In the genomic region with DNA sequence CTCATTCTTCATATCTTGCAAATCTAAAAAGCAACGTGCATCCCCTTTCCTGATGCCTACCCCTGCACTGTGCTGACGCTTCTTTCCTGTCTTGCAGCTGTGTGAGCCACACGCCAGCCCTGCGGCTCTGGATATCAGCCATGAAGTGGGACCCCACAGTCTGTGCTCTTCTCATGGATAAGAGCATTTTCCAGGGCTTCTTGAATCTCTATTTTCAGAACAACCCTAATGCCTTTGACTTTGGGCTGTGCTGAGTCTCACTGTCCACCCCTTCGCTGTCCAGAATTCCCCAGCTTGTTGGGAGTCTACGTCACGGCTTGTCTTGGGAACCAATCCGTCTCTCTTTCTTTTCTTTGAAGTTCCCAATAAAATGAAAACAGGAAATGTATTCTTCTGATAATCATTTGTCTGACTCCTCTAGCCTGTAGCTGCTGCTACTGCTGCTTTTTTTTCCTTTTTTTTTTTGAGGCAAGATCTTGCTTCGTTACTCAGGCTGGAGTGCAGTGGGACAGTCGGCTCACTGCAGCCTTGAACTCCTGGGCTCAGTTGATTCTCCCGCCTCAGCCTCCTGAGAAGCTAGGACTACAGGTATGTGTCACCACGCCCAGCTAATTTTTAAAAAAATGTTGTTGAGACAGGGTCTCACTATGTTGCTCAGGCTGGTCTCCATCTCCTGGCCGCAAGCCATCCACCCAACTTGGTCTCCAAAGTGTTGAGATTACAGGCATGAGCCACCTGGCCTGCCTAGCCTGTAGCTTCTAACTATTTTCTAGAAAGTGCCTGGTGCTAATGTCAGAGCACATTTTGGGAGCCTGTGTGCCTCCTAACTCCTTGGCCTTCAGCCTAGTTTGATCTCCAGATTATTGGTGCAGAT, we compare ENCODE assay signal across 13 cellular contexts. TPM values are rescaled to one million over a fixed set of nuclear protein-coding genes. Genes with fewer than 3 reads are reported as not detected.
DNase-seq lines count a peak whose midpoint lies in the region; ATAC-seq, FAIRE-seq and TF ChIP-seq lines count a peak whose summit lies in the region.
"Had no signal": no experiment of that assay in that cellular context is flagged by ENCODE, and none has a peak within 500 bp of the region (broad histone marks: within the 10 kb centered on the region; RNA-seq: fewer than 3 reads in every experiment).

No MANE protein-coding gene starts in this region.

- no peaks in the 10 kb centered on the region for H3K9me3 Mint-ChIP-seq in CD4-positive, alpha-beta T cell
- H3K9me3 Mint-ChIP-seq in astrocyte (ENCODE audit: unreplicated experiment): peaks cover 13% of the 10 kb centered on the region
- no peaks in the 10 kb centered on the region for H3K9me3 Mint-ChIP-seq in T-cell

- DNase-seq in CD4-positive, alpha-beta T cell: no peak
- peak; percentile 86 for DNase-seq in astrocyte (ENCODE audit: low read depth)
- no peak for DNase-seq in right atrium auricular region (ENCODE audit: low spot score)
- no peak for DNase-seq in gastrocnemius medialis
- no peak for DNase-seq in retina
- no peak for DNase-seq in kidney glomerular epithelial cell (lab: John Stamatoyannopoulos, UW)
- no peak for DNase-seq in pons (ENCODE audit: low spot score)
- DNase-seq in T-cell: no peak
- DNase-seq: activated T-cell treated with anti-CD3 and anti-CD28 coated beads, Interleukin-2, amount 50 U/mL, for 72 hours; effector CD8-positive, alpha-beta T cell; NCI-H526; stimulated activated naive CD4-positive, alpha-beta T cell treated with Interleukin-2 at 50 U/mL for 16 hours had no signal

- H3K79me2 ChIP-seq in astrocyte (ENCODE audit: insufficient read depth, low read length): no peaks in the 10 kb centered on the region

- H3K27ac ChIP-seq in CD4-positive, alpha-beta T cell (ENCODE audit: low read depth, low read length): no peak overlapping the region
- H3K27ac ChIP-seq in astrocyte (ENCODE audit: low read depth, low read length): peak overlapping the region; percentile 100
- peak overlapping the region; percentile 96 to 97 for H3K27ac ChIP-seq in right atrium auricular region
- H3K27ac ChIP-seq in gastrocnemius medialis: peak overlapping the region; percentile 50 to 77 (median 70)

- peak overlapping the region; percentile 93 for H3K9ac ChIP-seq in astrocyte (ENCODE audit: low read length)

- no peaks in the 10 kb centered on the region for H3K27me3 ChIP-seq in CD4-positive, alpha-beta T cell (ENCODE audit: control insufficient read depth, insufficient read depth, low read length)
- H3K27me3 ChIP-seq in astrocyte (ENCODE audit: insufficient read depth, low read length) (no peaks in the 10 kb centered on the region), right atrium auricular region (no peaks in the 10 kb centered on the region), gastrocnemius medialis (no peaks in the 10 kb centered on the region)

- H2AFZ ChIP-seq in astrocyte (ENCODE audit: low read depth, low read length): no peak overlapping the region

- FAIRE-seq in astrocyte (lab: Jason Lieb, UNC): no peak
- FAIRE-seq: D721Med had no signal

- H4K20me1 ChIP-seq in astrocyte (ENCODE audit: insufficient read depth, low read length): no peaks in the 10 kb centered on the region

- H3K27ac Mint-ChIP-seq in CD4-positive, alpha-beta T cell: peak overlapping the region; percentile 72
- no peak overlapping the region for H3K27ac Mint-ChIP-seq in astrocyte (ENCODE audit: unreplicated experiment)
- H3K27ac Mint-ChIP-seq in T-cell: no peak overlapping the region
- H3K27ac Mint-ChIP-seq: activated T-cell treated with anti-CD3 and anti-CD28 coated beads, Interleukin-2, amount 50 U/mL, for 72 hours had no signal

- no peaks in the 10 kb centered on the region for H3K36me3 ChIP-seq in astrocyte (ENCODE audit: insufficient read depth, low read length)
- H3K36me3 ChIP-seq in right atrium auricular region: no peaks in the 10 kb centered on the region
- no peaks in the 10 kb centered on the region for H3K36me3 ChIP-seq in gastrocnemius medialis

- no peaks in the 10 kb centered on the region for H3K36me3 Mint-ChIP-seq in CD4-positive, alpha-beta T cell (ENCODE audit: low read depth)
- H3K36me3 Mint-ChIP-seq in astrocyte (ENCODE audit: low read depth, unreplicated experiment) (peaks cover 2% of the 10 kb centered on the region), T-cell (no peaks in the 10 kb centered on the region)

- POLR2A ChIA-PET in CD4-positive, alpha-beta T cell (lab: Charles Lee): interaction anchor here (0.7 kb wide), 2 partner anchors 24 to 37 kb away, joined by 3 read pairs; no protein-coding TSS in a partner anchor
- POLR2A ChIA-PET in T-cell (lab: Charles Lee): interaction anchor here in 1 of 2 donors (0.8 kb wide), 1 partner anchor 53 kb away, joined by 3 read pairs; no protein-coding TSS in a partner anchor

- peaks cover 41% of the 10 kb centered on the region for H3K4me1 Mint-ChIP-seq in CD4-positive, alpha-beta T cell (ENCODE audit: low read depth)
- H3K4me1 Mint-ChIP-seq in astrocyte (ENCODE audit: low read depth, unreplicated experiment) (peaks cover 29% of the 10 kb centered on the region), T-cell (peaks cover 34 to 40% (median 39%) of the 10 kb centered on the region in 3 donors)

- ATAC-seq in CD4-positive, alpha-beta T cell (ENCODE audit: poor library complexity): no peak
- ATAC-seq in gastrocnemius medialis: no peak
- ATAC-seq in T-cell (replicated peaks in 1 of 4): no peak

- H3K4me2 ChIP-seq in astrocyte (ENCODE audit: low read length): peak overlapping the region; percentile 82

- H3K9me3 ChIP-seq in CD4-positive, alpha-beta T cell (ENCODE audit: control insufficient read depth, low read length): no peaks in the 10 kb centered on the region
- H3K9me3 ChIP-seq in astrocyte (ENCODE audit: insufficient read depth, low read depth, low read length) (no peaks in the 10 kb centered on the region), right atrium auricular region (no peaks in the 10 kb centered on the region), gastrocnemius medialis (no peaks in the 10 kb centered on the region)

- H3K4me1 ChIP-seq in astrocyte (ENCODE audit: insufficient read depth, low read length): peaks cover 46% of the 10 kb centered on the region
- peaks cover 0 to 71% of the 10 kb centered on the region in 2 donors for H3K4me1 ChIP-seq in right atrium auricular region
- peaks cover 31 to 37% of the 10 kb centered on the region in 2 donors for H3K4me1 ChIP-seq in gastrocnemius medialis

- TF ChIP-seq CTCF in CD4-positive, alpha-beta T cell (IDR thresholded peaks at IDR 0.05): no peak
- no peak for TF ChIP-seq CTCF in astrocyte (IDR thresholded peaks at IDR 0.05; ENCODE audit: insufficient read depth, low read depth, low read length)
- no peak for TF ChIP-seq CTCF in right atrium auricular region (IDR thresholded peaks at IDR 0.05)
- no peak for TF ChIP-seq CTCF in gastrocnemius medialis (IDR thresholded peaks at IDR 0.05 in 4 of 5, conservative IDR thresholded peaks at IDR 0.05 in 1 of 5)

- H3K4me3 ChIP-seq in astrocyte (ENCODE audit: insufficient read depth, low read depth, low read length) (peak overlapping the region; percentile 32), right atrium auricular region (no peak overlapping the region), gastrocnemius medialis (no peak overlapping the region)

- no peaks in the 10 kb centered on the region for H3K27me3 Mint-ChIP-seq in CD4-positive, alpha-beta T cell
- no peaks in the 10 kb centered on the region for H3K27me3 Mint-ChIP-seq in astrocyte (ENCODE audit: low read depth, unreplicated experiment)
- H3K27me3 Mint-ChIP-seq in T-cell: peaks cover 0 to 11% of the 10 kb centered on the region in 2 donors

- no peak for TF ChIP-seq POLR2A in gastrocnemius medialis (IDR thresholded peaks at IDR 0.05)

- CTCF ChIA-PET in CD4-positive, alpha-beta T cell (lab: Charles Lee): interaction anchor here (0.6 to 1.6 kb wide), 3 partner anchors 7 to 325 kb away, joined by 3 to 5 read pairs (median 4); a partner anchor contains a TSS
- CTCF ChIA-PET in T-cell (lab: Charles Lee): interaction anchor here (0.8 to 1.3 kb wide), 5 partner anchors 10 to 37 kb away, joined by 3 read pairs; no protein-coding TSS in a partner anchor

- intact Hi-C loops in CD4-positive, alpha-beta T cell (cut with DNase I, micrococcal nuclease): no loop called here
- intact Hi-C loops in gastrocnemius medialis (cut with DNase I; ENCODE audit: low total_unique reads): no loop called here

- in situ Hi-C loops in gastrocnemius medialis (cut with MboI; ENCODE audit: low sequenced_read_pairs in 4 of 4): loop anchor here in 1 of 4 donors (5.0 kb wide), 1 partner anchor 48 kb away; no protein-coding TSS in a partner anchor

- H3K4me3 Mint-ChIP-seq in CD4-positive, alpha-beta T cell: peak overlapping the region; percentile 10
- H3K4me3 Mint-ChIP-seq in astrocyte (ENCODE audit: unreplicated experiment) (no peak overlapping the region), T-cell (no peak overlapping the region)

RNA-seq across cellular contexts. Expression of a gene that starts 30.3 kb away (rescaled TPM):
- 1 to 10 TPM in 1 of 2 experiments, under 1 TPM in 1; 0.77 to 1.2 TPM for total RNA-seq in CD4-positive, alpha-beta T cell
- total RNA-seq in astrocyte (1.2 and 1.9 TPM in 2 replicates), right atrium auricular region (under 1 TPM; 0.55 to 0.63 TPM), gastrocnemius medialis (1 to 10 TPM in 2 of 4 donors, under 1 TPM in 1, not detected in 1; 0.71 to 2.3 (median 1.4) TPM), T-cell (1 to 10 TPM in 4 of 5 donors, under 1 TPM in 1; 0.60 to 2.4 (median 1.9) TPM)

RNA-seq across cellular contexts. Expression of a gene that starts 39.0 kb away (rescaled TPM):
- 100 to 1,000 TPM; 127 to 133 TPM for total RNA-seq in CD4-positive, alpha-beta T cell
- total RNA-seq in astrocyte (21.7 and 21.9 TPM in 2 replicates), right atrium auricular region (10 to 100 TPM; 56.2 to 62.5 TPM), gastrocnemius medialis (10 to 100 TPM in 1 of 4 donors, 1 to 10 TPM in 3; 5.0 to 19.9 (median 7.9) TPM), T-cell (10 to 100 TPM; 16.9 to 98.5 (median 25.0) TPM)

RNA-seq across cellular contexts. Expression of a gene that starts 44.6 kb away (rescaled TPM):
- total RNA-seq in CD4-positive, alpha-beta T cell: 10 to 100 TPM; 23.9 to 26.1 TPM
- 127 and 131 TPM in 2 replicates for total RNA-seq in astrocyte
- total RNA-seq in right atrium auricular region: 100 to 1,000 TPM; 257 to 291 TPM
- total RNA-seq in gastrocnemius medialis: 100 to 1,000 TPM in 2 of 4 donors, 10 to 100 TPM in 2; 39.6 to 284 (median 74.2) TPM
- 10 to 100 TPM; 19.9 to 61.5 (median 46.2) TPM for total RNA-seq in T-cell

RNA-seq across cellular contexts. Expression of a gene that starts 54.4 kb away (rescaled TPM):
- not detected for total RNA-seq in CD4-positive, alpha-beta T cell
- total RNA-seq in astrocyte (0.82 and 0.86 TPM in 2 replicates), right atrium auricular region (1 to 10 TPM; 3.5 to 4.8 TPM), gastrocnemius medialis (under 1 TPM in 3 of 4 donors, not detected in 1; 0.13 to 0.36 (median 0.27) TPM), T-cell (not detected)
